1 cellular context compared by ENCODE assay signal in genomic region chr20:2651772-2652723, GRCh38.
TF ChIP-seq lines count a peak whose summit lies in the region.

TSS of gene NOP56 (plus strand) at chr20:2652632. CDS start at chr20:2652661, 29 bp downstream.

TF ChIP-seq in HCT116, 20 proteins besides CTCF, POLR2A, EP300 and RAD21 (continued from another document):
- TF ChIP-seq JUND (IDR thresholded peaks at IDR 0.05) = peak; percentile 68
- TF ChIP-seq TCF7L2 (IDR thresholded peaks at IDR 0.05; ENCODE audit: borderline replicate concordance, extremely low read depth, insufficient read depth, insufficient read length) = peak; percentile 89
- peak; percentile 75 for TF ChIP-seq EGR1 (IDR thresholded peaks at IDR 0.05; ENCODE audit: low read depth)
- peak; percentile 9 for TF ChIP-seq YY1 (IDR thresholded peaks at IDR 0.05; ENCODE audit: extremely low read depth, insufficient replicate concordance, low read depth, low read length)
- TF ChIP-seq, protein P1, sequence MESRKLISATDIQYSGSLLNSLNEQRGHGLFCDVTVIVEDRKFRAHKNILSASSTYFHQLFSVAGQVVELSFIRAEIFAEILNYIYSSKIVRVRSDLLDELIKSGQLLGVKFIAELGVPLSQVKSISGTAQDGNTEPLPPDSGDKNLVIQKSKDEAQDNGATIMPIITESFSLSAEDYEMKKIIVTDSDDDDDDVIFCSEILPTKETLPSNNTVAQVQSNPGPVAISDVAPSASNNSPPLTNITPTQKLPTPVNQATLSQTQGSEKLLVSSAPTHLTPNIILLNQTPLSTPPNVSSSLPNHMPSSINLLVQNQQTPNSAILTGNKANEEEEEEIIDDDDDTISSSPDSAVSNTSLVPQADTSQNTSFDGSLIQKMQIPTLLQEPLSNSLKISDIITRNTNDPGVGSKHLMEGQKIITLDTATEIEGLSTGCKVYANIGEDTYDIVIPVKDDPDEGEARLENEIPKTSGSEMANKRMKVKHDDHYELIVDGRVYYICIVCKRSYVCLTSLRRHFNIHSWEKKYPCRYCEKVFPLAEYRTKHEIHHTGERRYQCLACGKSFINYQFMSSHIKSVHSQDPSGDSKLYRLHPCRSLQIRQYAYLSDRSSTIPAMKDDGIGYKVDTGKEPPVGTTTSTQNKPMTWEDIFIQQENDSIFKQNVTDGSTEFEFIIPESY (IDR thresholded peaks at IDR 0.05; ENCODE audit: extremely low read depth, insufficient replicate concordance, low read length) = no peak
- peak; percentile 79 for TF ChIP-seq SP1 (IDR thresholded peaks at IDR 0.05; ENCODE audit: low read depth)
- peak; percentile 99 for TF ChIP-seq POLR2AphosphoS5 (IDR thresholded peaks at IDR 0.05; ENCODE audit: low read depth, low read length)
